In genomic region chr5:109485030-109485429, GRCh38 we compare ENCODE assay signal across 1 cellular context.
TF ChIP-seq lines count a peak whose summit lies in the region.

No MANE protein-coding gene starts in this region.

TF ChIP-seq in HepG2, 621 proteins besides CTCF, POLR2A, EP300 and RAD21 (continued from another document and continues in another):
- peak; percentile 77 for TF ChIP-seq KDM2A (CRISPR knock-in tag; IDR thresholded peaks at IDR 0.05; ENCODE audit: borderline replicate concordance, low read depth)
- TF ChIP-seq ZNF737 (CRISPR knock-in tag; IDR thresholded peaks at IDR 0.05; ENCODE audit: borderline replicate concordance), result no peak
- TF ChIP-seq RXRB (CRISPR knock-in tag; IDR thresholded peaks at IDR 0.05; ENCODE audit: borderline replicate concordance), result peak; percentile 90
- TF ChIP-seq JUN (CRISPR knock-in tag; IDR thresholded peaks at IDR 0.05), result no peak
- no peak for TF ChIP-seq PREB (CRISPR knock-in tag; IDR thresholded peaks at IDR 0.05)
- no peak for TF ChIP-seq SIN3A (IDR thresholded peaks at IDR 0.05; ENCODE audit: borderline replicate concordance, low read depth, low read length)
- 0 out of 2 replicates have a peak, but pooled peaks have one; percentile 28 for TF ChIP-seq NR2F6 (IDR thresholded peaks at IDR 0.05)
- peak; percentile 63; the same call in 1 of the 2 replicates for TF ChIP-seq NR2F6 (CRISPR knock-in tag; IDR thresholded peaks at IDR 0.05)
- TF ChIP-seq IRF2 (CRISPR knock-in tag; IDR thresholded peaks at IDR 0.05), result peak; percentile 91
- no peak for TF ChIP-seq NFE2L1 (CRISPR knock-in tag; IDR thresholded peaks at IDR 0.05; ENCODE audit: borderline replicate concordance)
- peak; percentile 98 for TF ChIP-seq SALL1 (CRISPR knock-in tag; IDR thresholded peaks at IDR 0.05)
- TF ChIP-seq SP1 (IDR thresholded peaks at IDR 0.05), result no peak
- TF ChIP-seq SP1 (CRISPR knock-in tag; IDR thresholded peaks at IDR 0.05), result no peak
- TF ChIP-seq ZNF773 (CRISPR knock-in tag; IDR thresholded peaks at IDR 0.05; ENCODE audit: borderline replicate concordance), result no peak
- TF ChIP-seq ZNF264 (CRISPR knock-in tag; IDR thresholded peaks at IDR 0.05), result peak; percentile 63; the same call in 1 of the 2 replicates
- TF ChIP-seq HNRNPUL1 (IDR thresholded peaks at IDR 0.05; ENCODE audit: low read depth, low read length), result no peak
- 0 out of 2 replicates have a peak, but pooled peaks have one; percentile 67 for TF ChIP-seq ZBTB43 (CRISPR knock-in tag; conservative IDR thresholded peaks at IDR 0.05)
- TF ChIP-seq ZNF569 (CRISPR knock-in tag; IDR thresholded peaks at IDR 0.05; ENCODE audit: borderline replicate concordance), result no peak
- peak; percentile 72; the same call in 1 of the 2 replicates for TF ChIP-seq MIER2 (CRISPR knock-in tag; IDR thresholded peaks at IDR 0.05)
- no peak for TF ChIP-seq ZNF333 (CRISPR knock-in tag; IDR thresholded peaks at IDR 0.05; ENCODE audit: borderline replicate concordance)
- TF ChIP-seq GTF3A (CRISPR knock-in tag; conservative IDR thresholded peaks at IDR 0.05), result no peak
- TF ChIP-seq ZNF766 (CRISPR knock-in tag; IDR thresholded peaks at IDR 0.05; ENCODE audit: borderline replicate concordance), result peak; percentile 76; the same call in 1 of the 2 replicates
- TF ChIP-seq, protein P1, sequence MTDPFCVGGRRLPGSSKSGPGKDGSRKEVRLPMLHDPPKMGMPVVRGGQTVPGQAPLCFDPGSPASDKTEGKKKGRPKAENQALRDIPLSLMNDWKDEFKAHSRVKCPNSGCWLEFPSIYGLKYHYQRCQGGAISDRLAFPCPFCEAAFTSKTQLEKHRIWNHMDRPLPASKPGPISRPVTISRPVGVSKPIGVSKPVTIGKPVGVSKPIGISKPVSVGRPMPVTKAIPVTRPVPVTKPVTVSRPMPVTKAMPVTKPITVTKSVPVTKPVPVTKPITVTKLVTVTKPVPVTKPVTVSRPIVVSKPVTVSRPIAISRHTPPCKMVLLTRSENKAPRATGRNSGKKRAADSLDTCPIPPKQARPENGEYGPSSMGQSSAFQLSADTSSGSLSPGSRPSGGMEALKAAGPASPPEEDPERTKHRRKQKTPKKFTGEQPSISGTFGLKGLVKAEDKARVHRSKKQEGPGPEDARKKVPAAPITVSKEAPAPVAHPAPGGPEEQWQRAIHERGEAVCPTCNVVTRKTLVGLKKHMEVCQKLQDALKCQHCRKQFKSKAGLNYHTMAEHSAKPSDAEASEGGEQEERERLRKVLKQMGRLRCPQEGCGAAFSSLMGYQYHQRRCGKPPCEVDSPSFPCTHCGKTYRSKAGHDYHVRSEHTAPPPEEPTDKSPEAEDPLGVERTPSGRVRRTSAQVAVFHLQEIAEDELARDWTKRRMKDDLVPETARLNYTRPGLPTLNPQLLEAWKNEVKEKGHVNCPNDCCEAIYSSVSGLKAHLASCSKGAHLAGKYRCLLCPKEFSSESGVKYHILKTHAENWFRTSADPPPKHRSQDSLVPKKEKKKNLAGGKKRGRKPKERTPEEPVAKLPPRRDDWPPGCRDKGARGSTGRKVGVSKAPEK (CRISPR knock-in tag; IDR thresholded peaks at IDR 0.05; ENCODE audit: borderline replicate concordance), result no peak
- TF ChIP-seq, protein P2, sequence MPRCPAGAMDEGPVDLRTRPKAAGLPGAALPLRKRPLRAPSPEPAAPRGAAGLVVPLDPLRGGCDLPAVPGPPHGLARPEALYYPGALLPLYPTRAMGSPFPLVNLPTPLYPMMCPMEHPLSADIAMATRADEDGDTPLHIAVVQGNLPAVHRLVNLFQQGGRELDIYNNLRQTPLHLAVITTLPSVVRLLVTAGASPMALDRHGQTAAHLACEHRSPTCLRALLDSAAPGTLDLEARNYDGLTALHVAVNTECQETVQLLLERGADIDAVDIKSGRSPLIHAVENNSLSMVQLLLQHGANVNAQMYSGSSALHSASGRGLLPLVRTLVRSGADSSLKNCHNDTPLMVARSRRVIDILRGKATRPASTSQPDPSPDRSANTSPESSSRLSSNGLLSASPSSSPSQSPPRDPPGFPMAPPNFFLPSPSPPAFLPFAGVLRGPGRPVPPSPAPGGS (CRISPR knock-in tag; IDR thresholded peaks at IDR 0.05), result no peak
- no peak for TF ChIP-seq PHB2 (IDR thresholded peaks at IDR 0.05; ENCODE audit: partially characterized antibody)
- TF ChIP-seq ZNF609 (CRISPR knock-in tag; IDR thresholded peaks at IDR 0.05; ENCODE audit: borderline replicate concordance), result peak; percentile 63; the same call in 1 of the 2 replicates
- peak; percentile 93 for TF ChIP-seq ELF3 (CRISPR knock-in tag; IDR thresholded peaks at IDR 0.05)
- TF ChIP-seq NFIC (IDR thresholded peaks at IDR 0.05; ENCODE audit: low read length), result peak; percentile 97
- TF ChIP-seq FOXO1 (CRISPR knock-in tag; IDR thresholded peaks at IDR 0.05), result peak; percentile 90; the same call in 1 of the 2 replicates
- TF ChIP-seq ZNF670 (CRISPR knock-in tag; IDR thresholded peaks at IDR 0.05; ENCODE audit: borderline replicate concordance), result peak; percentile 65; the same call in 1 of the 2 replicates
- TF ChIP-seq ZNF550 (CRISPR knock-in tag; IDR thresholded peaks at IDR 0.05; ENCODE audit: borderline replicate concordance), result no peak
- TF ChIP-seq GRHL1 (CRISPR knock-in tag; conservative IDR thresholded peaks at IDR 0.05), result no peak
- TF ChIP-seq ZC3H4 (CRISPR knock-in tag; IDR thresholded peaks at IDR 0.05; ENCODE audit: borderline replicate concordance), result no peak
- TF ChIP-seq, protein P3, sequence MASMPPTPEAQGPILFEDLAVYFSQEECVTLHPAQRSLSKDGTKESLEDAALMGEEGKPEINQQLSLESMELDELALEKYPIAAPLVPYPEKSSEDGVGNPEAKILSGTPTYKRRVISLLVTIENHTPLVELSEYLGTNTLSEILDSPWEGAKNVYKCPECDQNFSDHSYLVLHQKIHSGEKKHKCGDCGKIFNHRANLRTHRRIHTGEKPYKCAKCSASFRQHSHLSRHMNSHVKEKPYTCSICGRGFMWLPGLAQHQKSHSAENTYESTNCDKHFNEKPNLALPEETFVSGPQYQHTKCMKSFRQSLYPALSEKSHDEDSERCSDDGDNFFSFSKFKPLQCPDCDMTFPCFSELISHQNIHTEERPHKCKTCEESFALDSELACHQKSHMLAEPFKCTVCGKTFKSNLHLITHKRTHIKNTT (CRISPR knock-in tag; IDR thresholded peaks at IDR 0.05), result no peak
- no peak for TF ChIP-seq SATB2 (CRISPR knock-in tag; IDR thresholded peaks at IDR 0.05)
- TF ChIP-seq ZBTB33 (CRISPR knock-in tag; IDR thresholded peaks at IDR 0.05), result peak; percentile 46; the same call in 1 of the 2 replicates
- TF ChIP-seq RARA (CRISPR knock-in tag; IDR thresholded peaks at IDR 0.05), result peak; percentile 88
- no peak for TF ChIP-seq XBP1 (CRISPR knock-in tag; IDR thresholded peaks at IDR 0.05)
- no peak for TF ChIP-seq ZMAT3 (CRISPR knock-in tag; conservative IDR thresholded peaks at IDR 0.05)
